In genomic region chr5:346229-346935, GRCh38 we compare ENCODE assay signal across 18 cellular contexts. TPM values are rescaled to one million over a fixed set of nuclear protein-coding genes. Genes with fewer than 3 reads are reported as not detected.
A peak's percentile ranks its signal among the peaks of the same experiment; 100 is the strongest.
DNase-seq lines count a peak whose midpoint lies in the region; ATAC-seq, FAIRE-seq and TF ChIP-seq lines count a peak whose summit lies in the region.
"Had no signal": no experiment of that assay in that cellular context is flagged by ENCODE, and none has a peak within 500 bp of the region (broad histone marks: within the 10 kb centered on the region; RNA-seq: fewer than 3 reads in every experiment).

No MANE protein-coding gene starts in this region.

- no peak overlapping the region for H4K8ac ChIP-seq in neuronal stem cell (ENCODE audit: low read depth, low read length)

- H2BK120ac ChIP-seq in neuronal stem cell (ENCODE audit: low read depth, low read length): no peak overlapping the region

- no TSS peak for BruUV-seq in OCI-LY7 (replicated peaks; lab: Mats Ljungman, UMichigan)

- H4K20me1 ChIP-seq in GM23338 (replicated peaks; ENCODE audit: insufficient read depth) (no peaks in the 10 kb centered on the region), OCI-LY7 (ENCODE audit: insufficient read depth, low read length) (no peaks in the 10 kb centered on the region)

- H3K18ac ChIP-seq in neuronal stem cell (ENCODE audit: low read length): peak overlapping the region; percentile 65

- H3F3A ChIP-seq in GM23338 (replicated peaks; ENCODE audit: low read depth): 0 out of 2 replicates have a peak, but pooled peaks cover 10% of the 10 kb centered on the region

- H3K9me3 Mint-ChIP-seq in GM23338: peaks cover 3% of the 10 kb centered on the region; the same call in 1 of the 3 replicates
- H3K9me3 Mint-ChIP-seq in activated naive CD8-positive, alpha-beta T cell treated with anti-CD3 and anti-CD28 coated beads, Interleukin-2, amount 10 ng/mL, durations not matched to agents 7 days and 5 days: no peaks in the 10 kb centered on the region

- no peak overlapping the region for H4K91ac ChIP-seq in neuronal stem cell (ENCODE audit: low read depth, low read length, poor library complexity)

- FAIRE-seq in frontal cortex (lab: Jason Lieb, UNC): no peak
- FAIRE-seq: kidney had no signal

- H3K4me3 Mint-ChIP-seq in GM23338: no peak overlapping the region
- peak overlapping the region; percentile 82 for H3K4me3 Mint-ChIP-seq in activated naive CD8-positive, alpha-beta T cell treated with anti-CD3 and anti-CD28 coated beads, Interleukin-2, amount 10 ng/mL, durations not matched to agents 7 days and 5 days

- peaks cover 15% of the 10 kb centered on the region for H3K4me1 ChIP-seq in GM23338 (ENCODE audit: insufficient read depth)
- H3K4me1 ChIP-seq in neuronal stem cell (ENCODE audit: control insufficient read depth in 2 of 2, insufficient read depth in 1 of 2, low read depth in 1 of 2, low read length in 2 of 2): peaks cover 3 to 14% of the 10 kb centered on the region in 2 donors
- no peaks in the 10 kb centered on the region for H3K4me1 ChIP-seq in OCI-LY7 (ENCODE audit: insufficient read depth, low read length, poor library complexity, severe bottlenecking)
- H3K4me1 ChIP-seq: HAP-1 had no signal

- H3K9me3 ChIP-seq in neuronal stem cell (replicated peaks in 1 of 2; ENCODE audit: control insufficient read depth in 2 of 2, insufficient read depth in 1 of 2, low read depth in 1 of 2, low read length in 2 of 2) (peaks cover 5 to 10% of the 10 kb centered on the region in 2 donors), OCI-LY7 (ENCODE audit: low read length) (no peaks in the 10 kb centered on the region)
- H3K9me3 ChIP-seq: HAP-1 had no signal

- no peak overlapping the region for H3K14ac ChIP-seq in neuronal stem cell (ENCODE audit: low read length)

- DNase-seq in activated CD8-positive, alpha-beta memory T cell treated with anti-CD3 and anti-CD28 coated beads for 24 hours: peak; percentile 61
- DNase-seq in activated CD8-positive, alpha-beta memory T cell treated with anti-CD3 and anti-CD28 coated beads, Interleukin-2, amount 50 U/mL, for 4 hours: no peak
- DNase-seq in GM23338 (ENCODE audit: low spot score) (peak; percentile 27), neuronal stem cell (ENCODE audit: low spot score) (no peak), OCI-LY7 (ENCODE audit: low spot score) (no peak), frontal cortex (ENCODE audit: low spot score in 2 of 2) (no peak)
- DNase-seq in activated naive CD8-positive, alpha-beta T cell treated with anti-CD3 and anti-CD28 coated beads, Interleukin-2, amount 10 ng/mL, durations not matched to agents 7 days and 5 days: no peak
- DNase-seq: activated CD4-positive, alpha-beta T cell treated with anti-CD3 and anti-CD28 coated beads, Interleukin-2, amount 50 U/mL, for 1 hour; Calu3; cerebellar nuclear complex; Kasumi-1; kidney; NCI-H187; NCI-H524 treated with DMSO at 0.1 percent for 48 hours; stimulated activated CD4-positive, alpha-beta T cell treated with anti-CD3 and anti-CD28 coated beads, Interleukin-12 subunit alpha, Interleukin-12 subunit beta, amount 100 ng/mL, for 4 hours had no signal

- peaks cover 2% of the 10 kb centered on the region for H3K27me3 Mint-ChIP-seq in GM23338 (ENCODE audit: insufficient read depth, low read depth, poor library complexity)
- H3K27me3 Mint-ChIP-seq in activated naive CD8-positive, alpha-beta T cell treated with anti-CD3 and anti-CD28 coated beads, Interleukin-2, amount 10 ng/mL, durations not matched to agents 7 days and 5 days: no peaks in the 10 kb centered on the region

- CTCF ChIA-PET in OCI-LY7 (lab: Charles Lee; ENCODE audit: unreplicated experiment): no interaction called here

- intact Hi-C loops in OCI-LY7 (cut with micrococcal nuclease; ENCODE audit: unreplicated experiment): no loop called here

- H3K27ac Mint-ChIP-seq in GM23338: no peak overlapping the region
- peak overlapping the region; percentile 88 for H3K27ac Mint-ChIP-seq in activated naive CD8-positive, alpha-beta T cell treated with anti-CD3 and anti-CD28 coated beads, Interleukin-2, amount 10 ng/mL, durations not matched to agents 7 days and 5 days

- POLR2A ChIA-PET in activated naive CD8-positive, alpha-beta T cell treated with anti-CD3 and anti-CD28 coated beads, Interleukin-2, amount 10 ng/mL, durations not matched to agents 7 days and 5 days (lab: Charles Lee): interaction anchor here (0.5 to 3.1 kb wide), 11 partner anchors 9 to 176 kb away, joined by 3 to 12 read pairs (median 5); partner anchors contain the start of gene AHRR
- POLR2A ChIA-PET in OCI-LY7 (lab: Charles Lee): interaction anchor here (0.6 kb wide), 1 partner anchor 276 kb away, joined by 5 read pairs; no protein-coding TSS in a partner anchor

- H2BK5ac ChIP-seq in neuronal stem cell (ENCODE audit: low read length): no peak overlapping the region

- no peak overlapping the region for H3K4me3 ChIP-seq in GM23338
- no peak overlapping the region for H3K4me3 ChIP-seq in neuronal stem cell (ENCODE audit: low read length in 2 of 2)
- H3K4me3 ChIP-seq in OCI-LY7 (ENCODE audit: low read depth, low read length, poor library complexity, severe bottlenecking): no peak overlapping the region
- H3K4me3 ChIP-seq: HAP-1 had no signal

- no CpG with 5 or more reads among the region's 24 CpGs for WGBS in neuronal stem cell (ENCODE audit: extremely low coverage in 2 of 2, insufficient read length in 2 of 2, insufficient replicate concordance in 1 of 2), 2 donors

- peak overlapping the region; percentile 84 for H2AFZ ChIP-seq in GM23338
- H2AFZ ChIP-seq in neuronal stem cell (ENCODE audit: low read length): peak overlapping the region; percentile 66
- H2AFZ ChIP-seq in OCI-LY7 (ENCODE audit: low read length): no peak overlapping the region

- H3K79me1 ChIP-seq in neuronal stem cell (ENCODE audit: low read depth, low read length): no peaks in the 10 kb centered on the region

- H3K4me2 ChIP-seq in GM23338: peak overlapping the region; percentile 44; the same call in 1 of the 2 replicates
- H3K4me2 ChIP-seq in neuronal stem cell (ENCODE audit: insufficient read depth, low read length, poor library complexity, severe bottlenecking): no peak overlapping the region
- H3K4me2 ChIP-seq in OCI-LY7 (ENCODE audit: low read length): no peak overlapping the region

- TF ChIP-seq CTCF in GM23338 (conservative IDR thresholded peaks at IDR 0.05; ENCODE audit: low read depth in 2 of 2) (no peak), OCI-LY7 (conservative IDR thresholded peaks at IDR 0.05; ENCODE audit: low read length) (no peak)

- no peaks in the 10 kb centered on the region for H3K36me3 Mint-ChIP-seq in GM23338 (ENCODE audit: low read depth)
- peaks cover 41% of the 10 kb centered on the region for H3K36me3 Mint-ChIP-seq in activated naive CD8-positive, alpha-beta T cell treated with anti-CD3 and anti-CD28 coated beads, Interleukin-2, amount 10 ng/mL, durations not matched to agents 7 days and 5 days

- H3K27me3 ChIP-seq in GM23338 (ENCODE audit: insufficient read depth) (peaks cover 25% of the 10 kb centered on the region), neuronal stem cell (ENCODE audit: control insufficient read depth in 3 of 3, insufficient read depth in 3 of 3, low read depth in 1 of 3, low read length in 3 of 3) (peaks cover 2 to 19% (median 8%) of the 10 kb centered on the region in 3 experiments)

- H2AK5ac ChIP-seq in neuronal stem cell (ENCODE audit: low read depth, low read length): peak overlapping the region; percentile 19

- no peak overlapping the region for H3K9ac ChIP-seq in neuronal stem cell (ENCODE audit: low read depth, low read length, poor library complexity)

- peak overlapping the region; percentile 1 for H3K23ac ChIP-seq in neuronal stem cell (ENCODE audit: low read depth, low read length, poor library complexity)

- H3K79me2 ChIP-seq in GM23338 (replicated peaks; ENCODE audit: insufficient read depth) (no peaks in the 10 kb centered on the region), OCI-LY7 (ENCODE audit: insufficient read depth, low read depth, low read length) (no peaks in the 10 kb centered on the region)

- H2BK15ac ChIP-seq in neuronal stem cell (ENCODE audit: low read length): no peak overlapping the region

- peak overlapping the region; percentile 60 for H2BK12ac ChIP-seq in neuronal stem cell (ENCODE audit: low read length)

- peaks cover 24% of the 10 kb centered on the region for H3K4me1 Mint-ChIP-seq in GM23338
- peaks cover 42% of the 10 kb centered on the region for H3K4me1 Mint-ChIP-seq in activated naive CD8-positive, alpha-beta T cell treated with anti-CD3 and anti-CD28 coated beads, Interleukin-2, amount 10 ng/mL, durations not matched to agents 7 days and 5 days

- peak overlapping the region; percentile 63; the same call in 1 of the 2 replicates for H3K27ac ChIP-seq in GM23338 (ENCODE audit: low read depth)
- no peak overlapping the region for H3K27ac ChIP-seq in neuronal stem cell (replicated peaks; ENCODE audit: low read length)
- H3K27ac ChIP-seq in OCI-LY7 (ENCODE audit: low read depth, low read length, poor library complexity, severe bottlenecking): no peak overlapping the region
- H3K27ac ChIP-seq: HL-60 had no signal

- H3K9me2 ChIP-seq in GM23338 (ENCODE audit: insufficient read depth): no peaks in the 10 kb centered on the region
- H3K9me2 ChIP-seq in OCI-LY7 (ENCODE audit: insufficient read depth, low read length): no peaks in the 10 kb centered on the region

- H3K4ac ChIP-seq in neuronal stem cell (ENCODE audit: low read length): no peak overlapping the region

- ATAC-seq in GM23338: peak; percentile 4; the same call in 1 of the 3 replicates
- ATAC-seq in activated naive CD8-positive, alpha-beta T cell treated with anti-CD3 and anti-CD28 coated beads, Interleukin-2, amount 10 ng/mL, durations not matched to agents 7 days and 5 days (ENCODE audit: low read depth): peak; percentile 19
- ATAC-seq in HG02938 (IDR thresholded peaks at IDR 0.05; ENCODE audit: unreplicated experiment): no peak

- no peaks in the 10 kb centered on the region for H3K36me3 ChIP-seq in GM23338 (ENCODE audit: insufficient read depth)
- no peaks in the 10 kb centered on the region for H3K36me3 ChIP-seq in neuronal stem cell (replicated peaks in 1 of 2; ENCODE audit: control insufficient read depth in 2 of 2, insufficient read depth in 2 of 2, low read length in 2 of 2)
- H3K36me3 ChIP-seq in OCI-LY7 (ENCODE audit: insufficient read depth, low read length): no peaks in the 10 kb centered on the region
- H3K36me3 ChIP-seq: HAP-1 had no signal

TF ChIP-seq in GM23338, 12 proteins besides CTCF, POLR2A, EP300 and RAD21 (continues in another document):
- TF ChIP-seq STAT1 (IDR thresholded peaks at IDR 0.05; ENCODE audit: unreplicated experiment): no peak

RNA-seq across cellular contexts. Expression of gene AHRR, which starts 24.9 kb away (rescaled TPM):
- total RNA-seq in GM23338 (2014; rRNA removed; shearing (Covaris generic)): 0.97 and 1.8 TPM in 2 replicates
- polyA plus RNA-seq in GM23338 (2016; fragmentation: Nextera tagmentation; extraction: Ambion mirVana): 0.27 and 0.61 TPM in 2 replicates
- total RNA-seq in activated naive CD8-positive, alpha-beta T cell treated with anti-CD3 and anti-CD28 coated beads, Interleukin-2, amount 10 ng/mL, durations not matched to agents 7 days and 5 days: 10 to 100 TPM; 35.7 to 41.6 TPM
- polyA plus RNA-seq in neuronal stem cell (2013, experiment 1 of 2): 0.26 TPM
- 0.28 TPM for polyA plus RNA-seq in neuronal stem cell (2013, experiment 2 of 2)
- 1.2 and 3.4 TPM in 2 replicates for total RNA-seq in OCI-LY7 (2014; rRNA removed; shearing (Covaris generic))
- total RNA-seq in OCI-LY7 (2022): 1.4 and 2.2 TPM in 2 replicates
- total RNA-seq in frontal cortex: 1.2 TPM

Comparison
In these comparisons a context has a peak if more than half of its experiments do, and no peak if none do; other contexts are left out.
1. DNase-seq: peak in activated CD8-positive, alpha-beta memory T cell treated with anti-CD3 and anti-CD28 coated beads for 24 hours (single experiment) and GM23338 (single experiment); none in activated CD8-positive, alpha-beta memory T cell treated with anti-CD3 and anti-CD28 coated beads, Interleukin-2, amount 50 U/mL, for 4 hours (single experiment), activated naive CD8-positive, alpha-beta T cell treated with anti-CD3 and anti-CD28 coated beads, Interleukin-2, amount 10 ng/mL, durations not matched to agents 7 days and 5 days (single experiment), neuronal stem cell (single experiment), OCI-LY7 (single experiment) and frontal cortex (0 of 2).
2. RNA of gene AHRR, which starts 24.9 kb away (total RNA-seq): 35.7 to 41.6 TPM in activated naive CD8-positive, alpha-beta T cell treated with anti-CD3 and anti-CD28 coated beads, Interleukin-2, amount 10 ng/mL, durations not matched to agents 7 days and 5 days; 1.2 to 3.4 TPM in OCI-LY7, 0.97 to 1.8 TPM in GM23338 and 1.2 TPM in frontal cortex (single experiment); every median in the first group is over 4 times any median in the second.